Comparison of ENCODE assay signal across 9 cellular contexts in the genomic region with DNA sequence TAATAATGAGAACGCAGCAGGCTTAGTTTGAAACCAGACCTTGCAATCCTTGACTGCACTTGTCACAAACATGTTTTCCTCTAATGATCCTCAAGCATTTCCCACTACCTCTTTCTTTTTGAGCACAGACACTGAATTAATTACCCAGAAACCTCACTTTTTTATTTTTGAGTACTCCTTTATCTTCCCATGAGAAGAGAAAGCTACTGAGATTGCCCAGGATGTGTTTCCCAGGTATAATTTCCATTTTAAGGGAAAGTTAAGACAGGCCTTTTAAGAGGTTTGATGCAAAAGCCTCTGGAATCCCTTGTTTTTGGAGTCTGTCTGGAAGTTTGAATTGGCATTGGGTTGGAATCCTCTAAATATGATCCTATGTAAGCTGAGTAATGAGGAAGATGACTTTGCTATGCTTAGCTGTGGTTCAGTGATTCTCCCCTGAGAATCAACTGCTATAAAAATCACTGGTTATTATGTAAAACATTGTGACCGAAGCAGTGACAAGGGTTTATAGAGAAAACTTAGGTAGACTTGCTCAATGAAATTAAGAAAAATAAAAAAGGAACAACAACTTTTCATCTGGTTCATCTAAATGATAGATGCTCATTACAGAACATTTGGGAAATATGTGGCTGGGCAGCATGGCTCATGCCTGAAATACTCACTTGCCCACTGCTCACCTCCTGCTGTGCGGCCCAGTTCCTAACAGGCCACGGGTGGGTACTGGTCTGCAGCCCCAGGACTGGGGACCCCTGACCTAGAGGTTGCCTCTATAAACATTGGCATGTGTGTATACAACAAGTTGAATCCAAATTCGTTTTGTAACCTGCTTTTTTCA. TPM values are rescaled to one million over a fixed set of nuclear protein-coding genes. Genes with fewer than 3 reads are reported as not detected.
A peak's percentile ranks its signal among the peaks of the same experiment; 100 is the strongest.
DNase-seq lines count a peak whose midpoint lies in the region; ATAC-seq, FAIRE-seq and TF ChIP-seq lines count a peak whose summit lies in the region.
"Had no signal": no experiment of that assay in that cellular context is flagged by ENCODE, and none has a peak within 500 bp of the region (broad histone marks: within the 10 kb centered on the region; RNA-seq: fewer than 3 reads in every experiment).

No MANE protein-coding gene starts in this region.

- intact Hi-C loops in Right ventricle myocardium superior (cut with DNase I), result no loop called here

- H3K79me1 ChIP-seq in neuronal stem cell (ENCODE audit: low read depth, low read length), result no peaks in the 10 kb centered on the region

- H3K27me3 ChIP-seq in GM23338 (ENCODE audit: insufficient read depth), result no peaks in the 10 kb centered on the region
- no peaks in the 10 kb centered on the region for H3K27me3 ChIP-seq in neuronal stem cell (ENCODE audit: control insufficient read depth in 3 of 3, insufficient read depth in 3 of 3, low read depth in 1 of 3, low read length in 3 of 3)

- H3K4me3 ChIP-seq in GM23338, result no peak overlapping the region
- no peak overlapping the region for H3K4me3 ChIP-seq in neuronal stem cell (ENCODE audit: low read length in 2 of 2)
- H3K4me3 ChIP-seq: dorsolateral prefrontal cortex had no signal

- H2BK15ac ChIP-seq in neuronal stem cell (ENCODE audit: low read length), result no peak overlapping the region

- no peak overlapping the region for H4K8ac ChIP-seq in neuronal stem cell (ENCODE audit: low read depth, low read length)

- no peaks in the 10 kb centered on the region for H4K20me1 ChIP-seq in GM23338 (replicated peaks; ENCODE audit: insufficient read depth)

- H3K27ac Mint-ChIP-seq in GM23338, result peak overlapping the region; percentile 94

- no peak overlapping the region for H2AK5ac ChIP-seq in neuronal stem cell (ENCODE audit: low read depth, low read length)

- H3K9me2 ChIP-seq in GM23338 (ENCODE audit: insufficient read depth), result no peaks in the 10 kb centered on the region

- DNase-seq in GM23338 (ENCODE audit: low spot score) (no peak), RCC 7860 (ENCODE audit: low spot score) (peak; percentile 28), neuronal stem cell (ENCODE audit: low spot score) (no peak), NCI-H146 treated with DMSO at 0.1 percent for 48 hours (lab: John Stamatoyannopoulos, UW; ENCODE audit: unreplicated experiment) (no peak), erythroblast (lab: John Stamatoyannopoulos, UW) (no peak), Right ventricle myocardium superior (no peak)
- DNase-seq: dorsolateral prefrontal cortex had no signal

- peak; percentile 65 for FAIRE-seq in RCC 7860 (lab: Jason Lieb, UNC)

- H2BK5ac ChIP-seq in neuronal stem cell (ENCODE audit: low read length), result no peak overlapping the region

- peaks cover 28% of the 10 kb centered on the region for H3K4me1 Mint-ChIP-seq in GM23338

- no peak overlapping the region for H2BK120ac ChIP-seq in neuronal stem cell (ENCODE audit: low read depth, low read length)

- H3K4me1 ChIP-seq in GM23338 (ENCODE audit: insufficient read depth), result peaks cover 30% of the 10 kb centered on the region
- peaks cover 4 to 5% of the 10 kb centered on the region in 2 donors for H3K4me1 ChIP-seq in neuronal stem cell (ENCODE audit: control insufficient read depth in 2 of 2, insufficient read depth in 1 of 2, low read depth in 1 of 2, low read length in 2 of 2)

- 0 out of 2 replicates have a peak, but pooled peaks cover 3% of the 10 kb centered on the region for H3F3A ChIP-seq in GM23338 (replicated peaks; ENCODE audit: low read depth)

- H3K9me3 ChIP-seq in neuronal stem cell (replicated peaks in 1 of 2; ENCODE audit: control insufficient read depth in 2 of 2, insufficient read depth in 1 of 2, low read depth in 1 of 2, low read length in 2 of 2), result peaks cover 0 to 2% of the 10 kb centered on the region in 2 donors

- H2AFZ ChIP-seq in GM23338 (peak overlapping the region; percentile 70; the same call in 1 of the 2 replicates), neuronal stem cell (ENCODE audit: low read length) (peak overlapping the region; percentile 51)

- no peak for TF ChIP-seq CTCF in GM23338 (conservative IDR thresholded peaks at IDR 0.05; ENCODE audit: low read depth in 2 of 2)

- no peak for TF ChIP-seq POLR2A in erythroblast (IDR thresholded peaks at IDR 0.05; ENCODE audit: low read length)

- no peak overlapping the region for H3K9ac ChIP-seq in neuronal stem cell (ENCODE audit: low read depth, low read length, poor library complexity)

- H3K36me3 ChIP-seq in GM23338 (ENCODE audit: insufficient read depth) (no peaks in the 10 kb centered on the region), neuronal stem cell (replicated peaks in 1 of 2; ENCODE audit: control insufficient read depth in 2 of 2, insufficient read depth in 2 of 2, low read length in 2 of 2) (no peaks in the 10 kb centered on the region)

- H3K9me3 Mint-ChIP-seq in GM23338, result no peaks in the 10 kb centered on the region
- H3K9me3 Mint-ChIP-seq: neural crest cell had no signal

- H3K4me3 Mint-ChIP-seq in GM23338, result no peak overlapping the region
- H3K4me3 Mint-ChIP-seq: neural crest cell had no signal

- no peaks in the 10 kb centered on the region for H3K79me2 ChIP-seq in GM23338 (replicated peaks; ENCODE audit: insufficient read depth)

- no peak overlapping the region for H3K23ac ChIP-seq in neuronal stem cell (ENCODE audit: low read depth, low read length, poor library complexity)

- no peak overlapping the region for H4K91ac ChIP-seq in neuronal stem cell (ENCODE audit: low read depth, low read length, poor library complexity)

- H3K27me3 Mint-ChIP-seq in GM23338 (ENCODE audit: insufficient read depth, low read depth, poor library complexity), result no peaks in the 10 kb centered on the region

- H3K4ac ChIP-seq in neuronal stem cell (ENCODE audit: low read length), result no peak overlapping the region

- H3K18ac ChIP-seq in neuronal stem cell (ENCODE audit: low read length), result no peak overlapping the region

- no peak overlapping the region for H2BK12ac ChIP-seq in neuronal stem cell (ENCODE audit: low read length)

- H3K14ac ChIP-seq in neuronal stem cell (ENCODE audit: low read length), result no peak overlapping the region

- H3K4me2 ChIP-seq in GM23338, result no peak overlapping the region
- H3K4me2 ChIP-seq in neuronal stem cell (ENCODE audit: insufficient read depth, low read length, poor library complexity, severe bottlenecking), result peak overlapping the region; percentile 11

- ATAC-seq in GM18508 (IDR thresholded peaks at IDR 0.05; ENCODE audit: insufficient read depth, unreplicated experiment), result peak; percentile 36
- no peak for ATAC-seq in GM23338
- ATAC-seq in Right ventricle myocardium superior (ENCODE audit: poor library complexity), result no peak

- H3K36me3 Mint-ChIP-seq in GM23338 (ENCODE audit: low read depth), result no peaks in the 10 kb centered on the region

- no CpG with 5 or more reads among the region's 5 CpGs for WGBS in neuronal stem cell (ENCODE audit: extremely low coverage in 2 of 2, insufficient read length in 2 of 2, insufficient replicate concordance in 1 of 2), 2 donors

- H3K27ac ChIP-seq in GM23338 (ENCODE audit: low read depth) (peak overlapping the region; percentile 60; the same call in 1 of the 2 replicates), neuronal stem cell (replicated peaks; ENCODE audit: low read length) (no peak overlapping the region)
- H3K27ac ChIP-seq: dorsolateral prefrontal cortex had no signal

TF ChIP-seq in GM23338, 12 proteins besides CTCF, POLR2A, EP300 and RAD21 (continues in another document):
- TF ChIP-seq EZH2 (IDR thresholded peaks at IDR 0.05; ENCODE audit: low read depth, unreplicated experiment) (no peak), ZNF331 (CRISPR knock-in tag; IDR thresholded peaks at IDR 0.05; ENCODE audit: low read depth) (no peak), JUNB (IDR thresholded peaks at IDR 0.05; ENCODE audit: unreplicated experiment) (no peak)
- TF ChIP-seq, protein P1, sequence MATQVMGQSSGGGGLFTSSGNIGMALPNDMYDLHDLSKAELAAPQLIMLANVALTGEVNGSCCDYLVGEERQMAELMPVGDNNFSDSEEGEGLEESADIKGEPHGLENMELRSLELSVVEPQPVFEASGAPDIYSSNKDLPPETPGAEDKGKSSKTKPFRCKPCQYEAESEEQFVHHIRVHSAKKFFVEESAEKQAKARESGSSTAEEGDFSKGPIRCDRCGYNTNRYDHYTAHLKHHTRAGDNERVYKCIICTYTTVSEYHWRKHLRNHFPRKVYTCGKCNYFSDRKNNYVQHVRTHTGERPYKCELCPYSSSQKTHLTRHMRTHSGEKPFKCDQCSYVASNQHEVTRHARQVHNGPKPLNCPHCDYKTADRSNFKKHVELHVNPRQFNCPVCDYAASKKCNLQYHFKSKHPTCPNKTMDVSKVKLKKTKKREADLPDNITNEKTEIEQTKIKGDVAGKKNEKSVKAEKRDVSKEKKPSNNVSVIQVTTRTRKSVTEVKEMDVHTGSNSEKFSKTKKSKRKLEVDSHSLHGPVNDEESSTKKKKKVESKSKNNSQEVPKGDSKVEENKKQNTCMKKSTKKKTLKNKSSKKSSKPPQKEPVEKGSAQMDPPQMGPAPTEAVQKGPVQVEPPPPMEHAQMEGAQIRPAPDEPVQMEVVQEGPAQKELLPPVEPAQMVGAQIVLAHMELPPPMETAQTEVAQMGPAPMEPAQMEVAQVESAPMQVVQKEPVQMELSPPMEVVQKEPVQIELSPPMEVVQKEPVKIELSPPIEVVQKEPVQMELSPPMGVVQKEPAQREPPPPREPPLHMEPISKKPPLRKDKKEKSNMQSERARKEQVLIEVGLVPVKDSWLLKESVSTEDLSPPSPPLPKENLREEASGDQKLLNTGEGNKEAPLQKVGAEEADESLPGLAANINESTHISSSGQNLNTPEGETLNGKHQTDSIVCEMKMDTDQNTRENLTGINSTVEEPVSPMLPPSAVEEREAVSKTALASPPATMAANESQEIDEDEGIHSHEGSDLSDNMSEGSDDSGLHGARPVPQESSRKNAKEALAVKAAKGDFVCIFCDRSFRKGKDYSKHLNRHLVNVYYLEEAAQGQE (IDR thresholded peaks at IDR 0.05; ENCODE audit: unreplicated experiment), result no peak
- TF ChIP-seq, protein P2, sequence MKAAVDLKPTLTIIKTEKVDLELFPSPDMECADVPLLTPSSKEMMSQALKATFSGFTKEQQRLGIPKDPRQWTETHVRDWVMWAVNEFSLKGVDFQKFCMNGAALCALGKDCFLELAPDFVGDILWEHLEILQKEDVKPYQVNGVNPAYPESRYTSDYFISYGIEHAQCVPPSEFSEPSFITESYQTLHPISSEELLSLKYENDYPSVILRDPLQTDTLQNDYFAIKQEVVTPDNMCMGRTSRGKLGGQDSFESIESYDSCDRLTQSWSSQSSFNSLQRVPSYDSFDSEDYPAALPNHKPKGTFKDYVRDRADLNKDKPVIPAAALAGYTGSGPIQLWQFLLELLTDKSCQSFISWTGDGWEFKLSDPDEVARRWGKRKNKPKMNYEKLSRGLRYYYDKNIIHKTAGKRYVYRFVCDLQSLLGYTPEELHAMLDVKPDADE (IDR thresholded peaks at IDR 0.05), result no peak

RNA-seq across cellular contexts. Expression of a gene that starts 10.8 kb away (rescaled TPM):
- 2.7 and 3.7 TPM in 2 replicates for total RNA-seq in GM23338 (2014; rRNA removed; shearing (Covaris generic))
- 1.8 and 2.2 TPM in 2 replicates for polyA plus RNA-seq in GM23338 (2016; fragmentation: Nextera tagmentation; extraction: Ambion mirVana)
- polyA plus RNA-seq in neuronal stem cell (2013, experiment 1 of 2), result 1.4 TPM
- polyA plus RNA-seq in neuronal stem cell (2013, experiment 2 of 2), result 0.91 TPM
- 0.38 TPM for total RNA-seq in Right ventricle myocardium superior
